ENCODE assay signal across 29 cellular contexts in genomic region chr7:93265220-93265619, GRCh38. TPM values are rescaled to one million over a fixed set of nuclear protein-coding genes. Genes with fewer than 3 reads are reported as not detected.
"Had no signal": no experiment of that assay in that cellular context is flagged by ENCODE, and none has a peak within 500 bp of the region (broad histone marks: within the 10 kb centered on the region; RNA-seq: fewer than 3 reads in every experiment).

No MANE protein-coding gene starts in this region.

- DNase-seq: activated CD4-positive, alpha-beta memory T cell treated with anti-CD3 and anti-CD28 coated beads for 36 hours; activated CD4-positive, alpha-beta T cell treated with anti-CD3 and anti-CD28 coated beads for 36 hours; activated CD4-positive, alpha-beta T cell treated with anti-CD3 and anti-CD28 coated beads, Interleukin-2, amount 10 ng/mL, durations not matched to agents 24 days and 14 days; activated CD4-positive, CD25-positive, alpha-beta regulatory T cell; activated CD4-positive, CD25-positive, alpha-beta regulatory T cell treated with anti-CD3 and anti-CD28 coated beads, Interleukin-2, amount 50 U/mL, for 72 hours; activated effector memory CD4-positive, alpha-beta T cell treated with Interleukin-2 at 50 U/mL for 16 hours; activated gamma-delta T cell treated with Interleukin-2 at 50 U/mL for 16 hours; activated naive CD4-positive, alpha-beta T cell treated with anti-CD3 and anti-CD28 coated beads, Interleukin-2, amount 50 U/mL, for 16 hours; activated naive CD4-positive, alpha-beta T cell treated with Interleukin-2 at 50 U/mL for 16 hours; activated T-cell treated with anti-CD3 and anti-CD28 coated beads, Interleukin-2, amount 50 U/mL, for 4 hours; amniotic stem cell; aorta; body of pancreas; caudate nucleus; cortex of kidney; dermis blood vessel endothelial cell; effector CD4-positive, alpha-beta T cell; effector memory CD8-positive, alpha-beta T cell; erythroblast; foreskin melanocyte; heart right ventricle; T-helper 2 cell had no signal

- H3K4me3 Mint-ChIP-seq: activated CD4-positive, alpha-beta memory T cell treated with anti-CD3 and anti-CD28 coated beads for 36 hours; activated CD4-positive, alpha-beta T cell treated with anti-CD3 and anti-CD28 coated beads for 36 hours; activated CD4-positive, alpha-beta T cell treated with anti-CD3 and anti-CD28 coated beads, Interleukin-2, amount 10 ng/mL, durations not matched to agents 24 days and 14 days; activated naive CD8-positive, alpha-beta T cell; activated T-cell treated with anti-CD3 and anti-CD28 coated beads, Interleukin-2, amount 50 U/mL, for 4 hours; activated T-helper 17 cell treated with anti-CD3 and anti-CD28 coated beads, Interleukin-2, amount 50 U/mL, for 72 hours; effector memory CD8-positive, alpha-beta T cell had no signal

- H3K9me3 ChIP-seq: body of pancreas, esophagus muscularis mucosa, gastroesophageal sphincter, heart right ventricle had no signal

- H3K27me3 ChIP-seq: body of pancreas, esophagus muscularis mucosa, gastroesophageal sphincter, heart right ventricle had no signal

- H3K27me3 Mint-ChIP-seq: activated CD4-positive, alpha-beta memory T cell treated with anti-CD3 and anti-CD28 coated beads for 36 hours; activated CD4-positive, alpha-beta T cell treated with anti-CD3 and anti-CD28 coated beads for 36 hours; activated CD4-positive, alpha-beta T cell treated with anti-CD3 and anti-CD28 coated beads, Interleukin-2, amount 10 ng/mL, durations not matched to agents 24 days and 14 days; activated naive CD8-positive, alpha-beta T cell; activated T-helper 17 cell treated with anti-CD3 and anti-CD28 coated beads, Interleukin-2, amount 50 U/mL, for 72 hours; effector memory CD8-positive, alpha-beta T cell had no signal

- H3K4me1 Mint-ChIP-seq: activated CD4-positive, alpha-beta T cell treated with anti-CD3 and anti-CD28 coated beads for 36 hours; activated CD4-positive, alpha-beta T cell treated with anti-CD3 and anti-CD28 coated beads, Interleukin-2, amount 10 ng/mL, durations not matched to agents 24 days and 14 days; activated T-helper 17 cell treated with anti-CD3 and anti-CD28 coated beads, Interleukin-2, amount 50 U/mL, for 72 hours had no signal

- H3K27ac Mint-ChIP-seq: activated CD4-positive, alpha-beta memory T cell treated with anti-CD3 and anti-CD28 coated beads for 36 hours; activated CD4-positive, alpha-beta T cell treated with anti-CD3 and anti-CD28 coated beads for 36 hours; activated CD4-positive, alpha-beta T cell treated with anti-CD3 and anti-CD28 coated beads, Interleukin-2, amount 10 ng/mL, durations not matched to agents 24 days and 14 days; activated naive CD8-positive, alpha-beta T cell; activated T-helper 17 cell treated with anti-CD3 and anti-CD28 coated beads, Interleukin-2, amount 50 U/mL, for 72 hours; effector memory CD8-positive, alpha-beta T cell had no signal

- H3K27ac ChIP-seq: body of pancreas, esophagus muscularis mucosa, gastroesophageal sphincter, heart right ventricle had no signal

- ATAC-seq: activated CD4-positive, alpha-beta T cell treated with anti-CD3 and anti-CD28 coated beads for 36 hours; activated T-cell treated with anti-CD3 and anti-CD28 coated beads, Interleukin-2, amount 50 U/mL, for 4 hours; activated T-helper 17 cell treated with anti-CD3 and anti-CD28 coated beads, Interleukin-2, amount 50 U/mL, for 72 hours; body of pancreas; effector memory CD8-positive, alpha-beta T cell; gastroesophageal sphincter; heart right ventricle had no signal

- H3K4me3 ChIP-seq: body of pancreas, esophagus muscularis mucosa, gastroesophageal sphincter, heart right ventricle had no signal

- H3K4me1 ChIP-seq: esophagus muscularis mucosa, gastroesophageal sphincter, heart right ventricle had no signal

- H3K9me3 Mint-ChIP-seq: activated CD4-positive, alpha-beta memory T cell treated with anti-CD3 and anti-CD28 coated beads for 36 hours; activated CD4-positive, alpha-beta T cell treated with anti-CD3 and anti-CD28 coated beads, Interleukin-2, amount 10 ng/mL, durations not matched to agents 24 days and 14 days; activated T-cell treated with anti-CD3 and anti-CD28 coated beads, Interleukin-2, amount 50 U/mL, for 4 hours; activated T-helper 17 cell treated with anti-CD3 and anti-CD28 coated beads, Interleukin-2, amount 50 U/mL, for 72 hours; effector memory CD8-positive, alpha-beta T cell had no signal

RNA-seq across cellular contexts. Expression of gene HEPACAM2, which starts 39.0 kb away (rescaled TPM):
- total RNA-seq: activated CD4-positive, alpha-beta T cell treated with anti-CD3 and anti-CD28 coated beads for 36 hours; activated CD4-positive, alpha-beta T cell treated with anti-CD3 and anti-CD28 coated beads, Interleukin-2, amount 10 ng/mL, durations not matched to agents 24 days and 14 days; activated T-cell treated with anti-CD3 and anti-CD28 coated beads, Interleukin-2, amount 50 U/mL, for 4 hours; activated T-helper 17 cell treated with anti-CD3 and anti-CD28 coated beads, Interleukin-2, amount 50 U/mL, for 72 hours; aorta; chondrocyte; dermis blood vessel endothelial cell; esophagus muscularis mucosa; gastroesophageal sphincter; glomerular endothelial cell; T-helper 1 cell treated with Interleukin-12 subunit alpha and Interleukin-12 subunit beta and Interleukin-4 antibody, amounts not matched to agents 30 ng/mL and 1 ng/mL, for 36 hours had no signal
- polyA plus RNA-seq: heart right ventricle had no signal
